8 cellular contexts compared by ENCODE assay signal in the genomic region with DNA sequence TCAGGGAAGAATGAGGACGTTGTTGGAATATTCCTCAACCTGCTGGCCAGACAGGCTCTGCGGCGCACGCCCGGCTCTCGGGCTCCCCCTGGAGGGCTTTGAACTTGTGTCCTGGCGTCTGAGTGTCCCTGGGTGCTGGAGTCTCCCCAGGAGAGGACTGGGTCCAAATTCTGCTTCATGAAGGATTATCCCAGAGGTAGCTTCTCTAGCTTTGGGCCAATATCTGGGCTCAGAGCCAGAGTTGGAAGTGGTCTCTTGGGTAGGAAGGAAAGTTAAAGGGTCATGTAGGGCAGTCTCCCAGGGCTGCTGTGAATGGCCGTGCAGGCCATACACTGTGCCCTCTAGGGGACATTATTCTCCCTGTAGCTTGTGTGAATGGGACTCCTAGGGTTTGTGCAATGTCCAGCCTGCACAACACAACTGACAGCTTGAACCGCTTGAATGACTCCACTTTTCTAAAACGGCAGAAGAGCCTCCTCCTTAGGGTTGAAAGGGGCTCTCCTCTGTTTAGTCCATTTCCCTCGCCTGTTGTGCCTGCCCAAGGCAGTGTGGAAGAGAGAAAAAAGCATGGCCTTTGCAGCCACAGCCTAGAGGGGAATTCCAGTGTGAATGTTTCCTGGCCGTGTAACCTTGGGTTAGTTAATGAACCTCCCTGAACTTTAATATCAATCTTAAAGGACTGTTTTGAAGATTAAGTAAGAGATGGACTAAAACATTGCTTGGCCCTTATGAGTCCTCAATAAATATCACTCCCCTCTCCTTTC.
A peak's percentile ranks its signal among the peaks of the same experiment; 100 is the strongest.
DNase-seq lines count a peak whose midpoint lies in the region; ATAC-seq, FAIRE-seq and TF ChIP-seq lines count a peak whose summit lies in the region.

No MANE protein-coding gene starts in this region.

- TF ChIP-seq CTCF in HEK293 (tag by site-specific recombination; IDR thresholded peaks at IDR 0.05): peak; percentile 55
- TF ChIP-seq CTCF in HepG2 (CRISPR knock-in tag; IDR thresholded peaks at IDR 0.05): peak; percentile 78

- no peaks in the 10 kb centered on the region for H3K9me3 Mint-ChIP-seq in dendritic cell treated with granulocyte-macrophage colony-stimulating factor and Interleukin-4, amounts not matched to agents 40 ng/mL and 50 ng/mL, for 4 days

- H3K27ac Mint-ChIP-seq in dendritic cell treated with granulocyte-macrophage colony-stimulating factor and Interleukin-4, amounts not matched to agents 40 ng/mL and 50 ng/mL, for 4 days: peak overlapping the region; percentile 48

- in situ Hi-C loops in HepG2 (cut with HindIII; ENCODE audit: extremely low pct_ligation_motif_present, low pct_unique_long_range_greater_than_20kb): loop anchor here (5.0 kb wide), 1 partner anchor 52 kb away; no protein-coding TSS in a partner anchor

- no peak overlapping the region for H2AFZ ChIP-seq in HepG2 (ENCODE audit: low read length)

- H3K9ac ChIP-seq in HepG2 (ENCODE audit: insufficient read depth, low read depth, low read length): no peak overlapping the region

- POLR2A ChIA-PET in HEK293 (lab: Yijun Ruan, JAX) (interaction anchor here (0.6 kb wide), 1 partner anchor 195 kb away, joined by 3 read pairs; the partner anchor contains the start of gene NECTIN1), HepG2 (lab: Yijun Ruan, JAX) (interaction anchor here (0.6 kb wide), 1 partner anchor 1374 kb away, joined by 3 read pairs; no protein-coding TSS in a partner anchor)

- peaks cover 7% of the 10 kb centered on the region for H3K27me3 Mint-ChIP-seq in dendritic cell treated with granulocyte-macrophage colony-stimulating factor and Interleukin-4, amounts not matched to agents 40 ng/mL and 50 ng/mL, for 4 days

- no TSS peak for BruUV-seq in HepG2 (replicated peaks; lab: Mats Ljungman, UMichigan)

- H3K36me3 ChIP-seq in HEK293 (ENCODE audit: control insufficient read depth in 2 of 2, insufficient read depth in 1 of 2, low read length in 2 of 2): no peaks in the 10 kb centered on the region
- no peaks in the 10 kb centered on the region for H3K36me3 ChIP-seq in HepG2 (replicated peaks in 1 of 2; ENCODE audit: control insufficient read depth in 1 of 2, insufficient read depth in 2 of 2, low read length in 2 of 2)

- 0 out of 2 replicates have a peak, but pooled peaks cover 4% of the 10 kb centered on the region for H4K20me1 ChIP-seq in HepG2 (ENCODE audit: insufficient read depth, low read length)

- H3K4me1 ChIP-seq in HEK293 (ENCODE audit: control insufficient read depth, insufficient read depth, low read length) (no peaks in the 10 kb centered on the region), HepG2 (ENCODE audit: insufficient read depth, low read length) (peaks cover 6% of the 10 kb centered on the region; the same call in 1 of the 2 replicates)

- peaks cover 3 to 50% of the 10 kb centered on the region in 2 experiments; a peak in 3 of 5 replicates for H3K27me3 ChIP-seq in HepG2 (ENCODE audit: control insufficient read depth in 1 of 2, insufficient read depth in 2 of 2, low read length in 2 of 2)

- no peak; the same call in 1 of the 2 replicates for TF ChIP-seq RAD21 in HepG2 (CRISPR knock-in tag; IDR thresholded peaks at IDR 0.05)

- H3K4me3 ChIP-seq in HEK293 (ENCODE audit: low read depth, low read length) (no peak overlapping the region), HepG2 (replicated peaks in 1 of 3; ENCODE audit: insufficient read depth in 1 of 3, low read depth in 2 of 3, low read length in 3 of 3) (no peak overlapping the region)

- 7% methylated on average over 12 of the region's 12 CpGs for WGBS in HepG2 (ENCODE audit: low lambda C conversion rate)

- peaks cover 77% of the 10 kb centered on the region for H3K4me1 Mint-ChIP-seq in dendritic cell treated with granulocyte-macrophage colony-stimulating factor and Interleukin-4, amounts not matched to agents 40 ng/mL and 50 ng/mL, for 4 days (ENCODE audit: low read depth)

- ATAC-seq in HepG2: peak; percentile 98
- no peak for ATAC-seq in HG03439 (IDR thresholded peaks at IDR 0.05; ENCODE audit: unreplicated experiment)

- no peak overlapping the region for H3K27ac ChIP-seq in HEK293 (ENCODE audit: extremely low read depth, low read depth, low read length)
- H3K27ac ChIP-seq in HepG2 (ENCODE audit: extremely low read length, insufficient read depth, low read length): no peak overlapping the region

- peak; percentile 62 for FAIRE-seq in HepG2 (lab: Jason Lieb, UNC)

- no peaks in the 10 kb centered on the region for H3K36me3 Mint-ChIP-seq in dendritic cell treated with granulocyte-macrophage colony-stimulating factor and Interleukin-4, amounts not matched to agents 40 ng/mL and 50 ng/mL, for 4 days (ENCODE audit: low read depth)

- TF ChIP-seq EP300 in HepG2 (IDR thresholded peaks at IDR 0.05; ENCODE audit: low read depth in 2 of 2, low read length in 2 of 2) (no peak), HepG2 (CRISPR knock-in tag; IDR thresholded peaks at IDR 0.05; ENCODE audit: borderline replicate concordance) (no peak)

- no peak for TF ChIP-seq POLR2A in HepG2 (IDR thresholded peaks at IDR 0.05; ENCODE audit: insufficient read depth in 1 of 2, low read depth in 2 of 2, low read length in 2 of 2)

- peak overlapping the region; percentile 47; the same call in 1 of the 2 replicates for H3K4me2 ChIP-seq in HepG2 (ENCODE audit: low read depth, low read length)

- no peaks in the 10 kb centered on the region for H3K9me3 ChIP-seq in HEK293 (ENCODE audit: control insufficient read depth, insufficient read depth, low read depth, low read length)
- H3K9me3 ChIP-seq in HepG2 (ENCODE audit: low read length): no peaks in the 10 kb centered on the region

- intact Hi-C loops in dendritic cell treated with granulocyte-macrophage colony-stimulating factor and Interleukin-4, amounts not matched to agents 40 ng/mL and 50 ng/mL, for 4 days (cut with micrococcal nuclease): loop anchor here (1.0 kb wide), 1 partner anchor 53 kb away; no protein-coding TSS in a partner anchor
- intact Hi-C loops in HepG2 (cut with micrococcal nuclease; ENCODE audit: unreplicated experiment): loop anchor here (1.0 kb wide), 1 partner anchor 53 kb away; no protein-coding TSS in a partner anchor

- no peaks in the 10 kb centered on the region for H3K79me2 ChIP-seq in HepG2 (ENCODE audit: insufficient read depth, low read length)

- CTCF ChIA-PET in HEK293 (lab: Yijun Ruan, JAX): interaction anchor here (0.6 to 5.0 kb wide), 33 partner anchors 8 to 438 kb away, joined by 3 to 23 read pairs (median 4); partner anchors contain the start of gene CBL
- CTCF ChIA-PET in HepG2 (lab: Yijun Ruan, JAX; ENCODE audit: low intra/inter-chr PET ratio, low total read pairs): interaction anchor here (2.4 kb wide), 1 partner anchor 53 kb away, joined by 48 read pairs; no protein-coding TSS in a partner anchor

- H3K4me3 Mint-ChIP-seq in dendritic cell treated with granulocyte-macrophage colony-stimulating factor and Interleukin-4, amounts not matched to agents 40 ng/mL and 50 ng/mL, for 4 days: no peak overlapping the region

- peak; percentile 88 for DNase-seq in D341Med (ENCODE audit: low spot score)
- peak; percentile 43 for DNase-seq in NCI-H345 (lab: John Stamatoyannopoulos, UW)
- peak; percentile 28 to 44 for DNase-seq in activated CD4-positive, alpha-beta T cell treated with anti-CD3 and anti-CD28 coated beads for 4 hours
- DNase-seq in HepG2 (ENCODE audit: low spot score): peak; percentile 57
- DNase-seq in stimulated activated CD4-positive, alpha-beta T cell treated with anti-CD3 and anti-CD28 coated beads, TNF-alpha, amount 100 ng/mL, for 24 hours (ENCODE audit: low read depth in 3 of 3): peak; percentile 9 to 60 (median 31)

TF ChIP-seq in HEK293, 187 proteins besides CTCF, POLR2A, EP300 and RAD21:
- TF ChIP-seq ZNF510 (tag by site-specific recombination; IDR thresholded peaks at IDR 0.05; ENCODE audit: insufficient replicate concordance): no peak
- 0 out of 2 replicates have a peak, but pooled peaks have one; percentile 12 for TF ChIP-seq ZNF600 (tag by site-specific recombination; IDR thresholded peaks at IDR 0.05)
- TF ChIP-seq ZNF48 (tag by site-specific recombination; IDR thresholded peaks at IDR 0.05): no peak
- peak; percentile 23 for TF ChIP-seq ZNF654 (tag by site-specific recombination; IDR thresholded peaks at IDR 0.05; ENCODE audit: low read depth)
TF ChIP-seq in HEK293: peak in this region for 2.

TF ChIP-seq in HepG2, 621 proteins besides CTCF, POLR2A, EP300 and RAD21 (continues in another document):
- peak; percentile 55 for TF ChIP-seq STAG1 (CRISPR knock-in tag; IDR thresholded peaks at IDR 0.05)
- TF ChIP-seq MED1 (CRISPR knock-in tag; IDR thresholded peaks at IDR 0.05): peak; percentile 22; the same call in 1 of the 2 replicates
- no peak for TF ChIP-seq ZNF543 (CRISPR knock-in tag; IDR thresholded peaks at IDR 0.05)
- 0 out of 2 replicates have a peak, but pooled peaks have one; percentile 46 for TF ChIP-seq ZNF556 (CRISPR knock-in tag; IDR thresholded peaks at IDR 0.05; ENCODE audit: borderline replicate concordance)
- TF ChIP-seq ZNF883 (CRISPR knock-in tag; IDR thresholded peaks at IDR 0.05; ENCODE audit: not compliant biosample characterization): no peak
- TF ChIP-seq DRAP1 (CRISPR knock-in tag; IDR thresholded peaks at IDR 0.05): 0 out of 2 replicates have a peak, but pooled peaks have one; percentile 12
- TF ChIP-seq XRCC5 (optimal IDR thresholded peaks at IDR 0.05; ENCODE audit: low read length): peak; percentile 94
- 0 out of 2 replicates have a peak, but pooled peaks have one; percentile 26 for TF ChIP-seq ZGPAT (CRISPR knock-in tag; IDR thresholded peaks at IDR 0.05)
- TF ChIP-seq SP2 (CRISPR knock-in tag; IDR thresholded peaks at IDR 0.05): no peak
- no peak for TF ChIP-seq RELA (CRISPR knock-in tag; IDR thresholded peaks at IDR 0.05)
- TF ChIP-seq HOXD1 (CRISPR knock-in tag; IDR thresholded peaks at IDR 0.05): 0 out of 2 replicates have a peak, but pooled peaks have one; percentile 22
- TF ChIP-seq CEBPB (IDR thresholded peaks at IDR 0.05; ENCODE audit: borderline replicate concordance, low read depth, low read length): peak; percentile 46; the same call in 1 of the 2 replicates

Comparison
In these comparisons a context has a peak if more than half of its experiments do, and no peak if none do; other contexts are left out.
1. DNase-seq: peak in every context shown above with its lines; median percentile 88 in D341Med; 57 in HepG2; 43 in NCI-H345; 36 in activated CD4-positive, alpha-beta T cell treated with anti-CD3 and anti-CD28 coated beads for 4 hours; 31 in stimulated activated CD4-positive, alpha-beta T cell treated with anti-CD3 and anti-CD28 coated beads, TNF-alpha, amount 100 ng/mL, for 24 hours.